In genomic region chr15:89137926-89138325, GRCh38 we compare ENCODE assay signal across 13 cellular contexts. TPM values are rescaled to one million over a fixed set of nuclear protein-coding genes. Genes with fewer than 3 reads are reported as not detected.
DNase-seq lines count a peak whose midpoint lies in the region; ATAC-seq and TF ChIP-seq lines count a peak whose summit lies in the region.
"Had no signal": no experiment of that assay in that cellular context is flagged by ENCODE, and none has a peak within 500 bp of the region (broad histone marks: within the 10 kb centered on the region; RNA-seq: fewer than 3 reads in every experiment).

No MANE protein-coding gene starts in this region.

- H3K4me3 Mint-ChIP-seq in osteocyte (ENCODE audit: unreplicated experiment) = no peak overlapping the region
- H3K4me3 Mint-ChIP-seq: CD4-positive, alpha-beta memory T cell had no signal

- H4K20me1 ChIP-seq in SK-N-SH (ENCODE audit: insufficient read depth) = no peaks in the 10 kb centered on the region

- H3K27me3 ChIP-seq in SK-N-SH (ENCODE audit: insufficient read depth) = no peaks in the 10 kb centered on the region
- no peaks in the 10 kb centered on the region for H3K27me3 ChIP-seq in esophagus muscularis mucosa
- no peaks in the 10 kb centered on the region for H3K27me3 ChIP-seq in transverse colon

- peaks cover 79% of the 10 kb centered on the region for H3K4me1 Mint-ChIP-seq in osteocyte (ENCODE audit: unreplicated experiment)

- no peaks in the 10 kb centered on the region for H3K9me2 ChIP-seq in SK-N-SH

- TF ChIP-seq CTCF in SK-N-SH (IDR thresholded peaks at IDR 0.05) = no peak
- TF ChIP-seq CTCF in esophagus muscularis mucosa (IDR thresholded peaks at IDR 0.05) = no peak
- no peak for TF ChIP-seq CTCF in osteocyte (IDR thresholded peaks at IDR 0.05)
- TF ChIP-seq CTCF in transverse colon (IDR thresholded peaks at IDR 0.05) = no peak

- peak overlapping the region; percentile 96 for H3K27ac Mint-ChIP-seq in osteocyte (ENCODE audit: unreplicated experiment)

- no peak overlapping the region for H2AFZ ChIP-seq in SK-N-SH (ENCODE audit: low read depth)

- ATAC-seq in SK-N-SH treated with all-trans-retinoic acid at 6 μM for 48 hours = no peak
- ATAC-seq in GM19351 (IDR thresholded peaks at IDR 0.05; ENCODE audit: unreplicated experiment) = no peak

- H3K4me1 ChIP-seq in SK-N-SH (ENCODE audit: control insufficient read depth in 1 of 2, insufficient read depth in 2 of 2, low read depth in 1 of 2, low read length in 1 of 2) = peaks cover 35 to 38% of the 10 kb centered on the region in 2 experiments
- H3K4me1 ChIP-seq in esophagus muscularis mucosa = peaks cover 80 to 91% (median 89%) of the 10 kb centered on the region in 4 donors
- H3K4me1 ChIP-seq in transverse colon = peaks cover 15 to 53% (median 22%) of the 10 kb centered on the region in 4 donors

- no peak overlapping the region for H3K9ac ChIP-seq in SK-N-SH

- H3K36me3 Mint-ChIP-seq in osteocyte (ENCODE audit: unreplicated experiment) = peaks cover 18% of the 10 kb centered on the region

- H3K27ac ChIP-seq in SK-N-SH (ENCODE audit: low read depth in 2 of 2, low read length in 1 of 2) = no peak overlapping the region
- peak overlapping the region; percentile 62 to 69 (median 68) for H3K27ac ChIP-seq in esophagus muscularis mucosa (replicated peaks in 1 of 4)
- H3K27ac ChIP-seq in transverse colon = peak overlapping the region; percentile 53 to 79 (median 72)

- TF ChIP-seq EP300 in SK-N-SH (IDR thresholded peaks at IDR 0.05; ENCODE audit: borderline replicate concordance in 1 of 2, low read depth in 1 of 2, low read length in 1 of 2) = no peak
- TF ChIP-seq EP300 in esophagus muscularis mucosa (IDR thresholded peaks at IDR 0.05) = no peak
- no peak for TF ChIP-seq EP300 in transverse colon (IDR thresholded peaks at IDR 0.05; ENCODE audit: low read depth)

- H3K4me3 ChIP-seq in SK-N-SH (ENCODE audit: low read depth in 2 of 2, low read length in 1 of 2) (no peak overlapping the region), esophagus muscularis mucosa (no peak overlapping the region), transverse colon (no peak overlapping the region)

- H3K79me2 ChIP-seq in SK-N-SH (ENCODE audit: insufficient read depth) = no peaks in the 10 kb centered on the region; the same call in 1 of the 2 replicates

- POLR2A ChIA-PET in SK-N-SH (lab: Yijun Ruan, JAX) = no interaction called here
- POLR2A ChIA-PET in HEK293T (lab: Yijun Ruan, JAX) = interaction anchor here (1.2 kb wide), 1 partner anchor 106 kb away, joined by 3 read pairs; the partner anchor contains the start of gene FANCI

- intact Hi-C loops in esophagus muscularis mucosa (cut with DNase I) (no loop called here), transverse colon (cut with DNase I; ENCODE audit: low total_unique reads) (no loop called here)

- H3F3A ChIP-seq in SK-N-SH (replicated peaks; ENCODE audit: insufficient read depth) = peaks cover 10% of the 10 kb centered on the region

- DNase-seq in SK-N-SH (no peak), esophagus muscularis mucosa (ENCODE audit: extremely low spot score) (no peak), osteocyte (ENCODE audit: extremely low spot score, unreplicated experiment) (no peak), transverse colon (no peak), SHP77 (lab: John Stamatoyannopoulos, UW) (no peak), HEK293T (ENCODE audit: extremely low spot score) (no peak)
- DNase-seq: activated gamma-delta T cell; CD4-positive, alpha-beta memory T cell; KBM-7; NCI-H1105 treated with DMSO at 0.1 percent for 48 hours; nucleus accumbens had no signal

- H3K9me3 ChIP-seq in SK-N-SH = no peaks in the 10 kb centered on the region
- no peaks in the 10 kb centered on the region for H3K9me3 ChIP-seq in esophagus muscularis mucosa
- no peaks in the 10 kb centered on the region for H3K9me3 ChIP-seq in transverse colon

- H3K27me3 Mint-ChIP-seq in osteocyte (ENCODE audit: unreplicated experiment) = no peaks in the 10 kb centered on the region
- H3K27me3 Mint-ChIP-seq: CD4-positive, alpha-beta memory T cell had no signal

- H3K9me3 Mint-ChIP-seq in osteocyte (ENCODE audit: unreplicated experiment) = no peaks in the 10 kb centered on the region
- H3K9me3 Mint-ChIP-seq: CD4-positive, alpha-beta memory T cell had no signal

- CTCF ChIA-PET in SK-N-SH (lab: Yijun Ruan, JAX) (interaction anchor here (0.7 to 3.3 kb wide), 9 partner anchors 9 to 80 kb away, joined by 3 to 25 read pairs (median 5); no protein-coding TSS in a partner anchor), HEK293T (lab: Yijun Ruan, JAX) (interaction anchor here (1.2 to 3.7 kb wide), 4 partner anchors 8 to 69 kb away, joined by 3 to 22 read pairs (median 12); no protein-coding TSS in a partner anchor)

- no peak for TF ChIP-seq RAD21 in SK-N-SH (IDR thresholded peaks at IDR 0.05; ENCODE audit: low read length)

- 0 out of 2 replicates have a peak overlapping the region, but pooled peaks have one; percentile 5 for H3K4me2 ChIP-seq in SK-N-SH

- TF ChIP-seq POLR2A in esophagus muscularis mucosa (IDR thresholded peaks at IDR 0.05; ENCODE audit: low read depth) (no peak), transverse colon (IDR thresholded peaks at IDR 0.05) (no peak)

- WGBS in SK-N-SH (ENCODE audit: low lambda C conversion rate) = 82% methylated on average over 3 of the region's 3 CpGs
- 79% methylated on average over 3 of the region's 3 CpGs for WGBS in esophagus muscularis mucosa
- 17 to 79% methylated on average over 1 to 3 of the region's 3 CpGs for WGBS in transverse colon (ENCODE audit: low coverage in 1 of 2), 2 donors

- in situ Hi-C loops in transverse colon (cut with MboI; ENCODE audit: low pct_ligation_motif_present in 1 of 4, low pct_unique_long_range_greater_than_20kb in 1 of 4, low sequenced_read_pairs in 3 of 4) = no loop called here

- H3K36me3 ChIP-seq in SK-N-SH (replicated peaks in 1 of 2; ENCODE audit: control insufficient read depth in 1 of 2, insufficient read depth in 2 of 2, low read length in 1 of 2) (peaks cover 4 to 11% of the 10 kb centered on the region in 2 experiments), esophagus muscularis mucosa (peaks cover 0 to 18% (median 0%) of the 10 kb centered on the region in 4 donors), transverse colon (no peaks in the 10 kb centered on the region)

TF ChIP-seq in SK-N-SH, 30 proteins besides CTCF, POLR2A, EP300 and RAD21 (continues in another document):
- no peak for TF ChIP-seq NFIC (IDR thresholded peaks at IDR 0.05; ENCODE audit: borderline replicate concordance)
- TF ChIP-seq MXI1 (IDR thresholded peaks at IDR 0.05; ENCODE audit: low read depth, low read length) = no peak
- TF ChIP-seq MEF2A (IDR thresholded peaks at IDR 0.05; ENCODE audit: borderline replicate concordance, low read depth) = no peak
- TF ChIP-seq SIN3A (IDR thresholded peaks at IDR 0.05; ENCODE audit: borderline replicate concordance, low read depth, low read length) = no peak
- TF ChIP-seq IRF3 (IDR thresholded peaks at IDR 0.05; ENCODE audit: low read depth, low read length) = no peak

TF ChIP-seq in SK-N-SH treated with all-trans-retinoic acid at 6 μM for 48 hours, 23 proteins besides CTCF, POLR2A, EP300 and RAD21:
- TF ChIP-seq TCF4 (CRISPR knock-in tag; IDR thresholded peaks at IDR 0.05; ENCODE audit: borderline replicate concordance) (no peak), PPARA (CRISPR knock-in tag; IDR thresholded peaks at IDR 0.05; ENCODE audit: borderline replicate concordance) (no peak), RARB (CRISPR knock-in tag; IDR thresholded peaks at IDR 0.05) (no peak)

TF ChIP-seq in HEK293T, 16 proteins besides CTCF, POLR2A, EP300 and RAD21:
- TF ChIP-seq FOXA1 (IDR thresholded peaks at IDR 0.05) = no peak
- no peak for TF ChIP-seq LEF1 (IDR thresholded peaks at IDR 0.05; ENCODE audit: borderline replicate concordance)
- TF ChIP-seq, protein P1, sequence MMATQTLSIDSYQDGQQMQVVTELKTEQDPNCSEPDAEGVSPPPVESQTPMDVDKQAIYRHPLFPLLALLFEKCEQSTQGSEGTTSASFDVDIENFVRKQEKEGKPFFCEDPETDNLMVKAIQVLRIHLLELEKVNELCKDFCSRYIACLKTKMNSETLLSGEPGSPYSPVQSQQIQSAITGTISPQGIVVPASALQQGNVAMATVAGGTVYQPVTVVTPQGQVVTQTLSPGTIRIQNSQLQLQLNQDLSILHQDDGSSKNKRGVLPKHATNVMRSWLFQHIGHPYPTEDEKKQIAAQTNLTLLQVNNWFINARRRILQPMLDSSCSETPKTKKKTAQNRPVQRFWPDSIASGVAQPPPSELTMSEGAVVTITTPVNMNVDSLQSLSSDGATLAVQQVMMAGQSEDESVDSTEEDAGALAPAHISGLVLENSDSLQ (IDR thresholded peaks at IDR 0.05) = no peak
- TF ChIP-seq CTBP1 (IDR thresholded peaks at IDR 0.05; ENCODE audit: borderline replicate concordance) = no peak
- no peak for TF ChIP-seq ZNF384 (IDR thresholded peaks at IDR 0.05)
- no peak for TF ChIP-seq BHLHE40 (IDR thresholded peaks at IDR 0.05; ENCODE audit: borderline replicate concordance)
- no peak for TF ChIP-seq FOXM1 (IDR thresholded peaks at IDR 0.05; ENCODE audit: borderline replicate concordance)
- no peak for TF ChIP-seq FOXK2 (IDR thresholded peaks at IDR 0.05)
- no peak for TF ChIP-seq TARDBP (IDR thresholded peaks at IDR 0.05)
- no peak for TF ChIP-seq HDGF (IDR thresholded peaks at IDR 0.05; ENCODE audit: borderline replicate concordance)
- no peak for TF ChIP-seq L3MBTL2 (conservative IDR thresholded peaks at IDR 0.05)
- TF ChIP-seq SP1 (IDR thresholded peaks at IDR 0.05) = no peak
- TF ChIP-seq ELF4 (IDR thresholded peaks at IDR 0.05) = no peak
- TF ChIP-seq ARNT (IDR thresholded peaks at IDR 0.05) = no peak
- TF ChIP-seq NFRKB (IDR thresholded peaks at IDR 0.05) = no peak
- no peak for TF ChIP-seq SUZ12 (IDR thresholded peaks at IDR 0.05)

RNA-seq across cellular contexts. Expression of gene ABHD2, which starts 49.7 kb away (rescaled TPM):
- polyA plus RNA-seq in SK-N-SH (2012; rRNA removed) = 19.2 and 25.7 TPM in 2 replicates
- polyA plus RNA-seq in SK-N-SH (2012; cell fraction: cytosol; rRNA removed) = 12.3 and 17.4 TPM in 2 replicates
- 15.6 and 19.9 TPM in 2 replicates for polyA plus RNA-seq in SK-N-SH (2012; cell fraction: nucleus; rRNA removed)
- 10 to 100 TPM; 49.8 to 82.3 (median 72.1) TPM for total RNA-seq in esophagus muscularis mucosa
- 85.7 and 92.2 TPM in 2 replicates for total RNA-seq in osteocyte
- total RNA-seq in transverse colon = 10 to 100 TPM; 37.8 to 81.5 (median 58.3) TPM

Comparison
In these comparisons a context has a peak if more than half of its experiments do, and no peak if none do; other contexts are left out.
1. H3K27ac ChIP-seq: peak in esophagus muscularis mucosa (4 of 4) and transverse colon (4 of 4); none in SK-N-SH (0 of 2).